1 cellular context compared by ENCODE assay signal in genomic region chr10:129642427-129642826, GRCh38.
A peak's percentile ranks its signal among the peaks of the same experiment; 100 is the strongest.
TF ChIP-seq lines count a peak whose summit lies in the region.

No MANE protein-coding gene starts in this region.

TF ChIP-seq in liver, 16 proteins besides CTCF, POLR2A, EP300 and RAD21 (continued from another document):
- TF ChIP-seq ZBTB33 (IDR thresholded peaks at IDR 0.05): no peak
- no peak for TF ChIP-seq TAF1 (conservative IDR thresholded peaks at IDR 0.05)
- TF ChIP-seq RXRA (IDR thresholded peaks at IDR 0.05): peak; percentile 93 to 95
- peak; percentile 43 for TF ChIP-seq SP1 (IDR thresholded peaks at IDR 0.05)
